ENCODE assay signal across 11 cellular contexts in genomic region chr15:40325188-40325587, GRCh38. TPM values are rescaled to one million over a fixed set of nuclear protein-coding genes. Genes with fewer than 3 reads are reported as not detected.
DNase-seq lines count a peak whose midpoint lies in the region; ATAC-seq and TF ChIP-seq lines count a peak whose summit lies in the region.
"Had no signal": no experiment of that assay in that cellular context is flagged by ENCODE, and none has a peak within 500 bp of the region (broad histone marks: within the 10 kb centered on the region; RNA-seq: fewer than 3 reads in every experiment).

No MANE protein-coding gene starts in this region.

- H3K4me1 Mint-ChIP-seq in brain: peaks cover 83% of the 10 kb centered on the region

- intact Hi-C loops in left ventricle myocardium inferior (cut with micrococcal nuclease) (no loop called here), Right ventricle myocardium inferior (cut with DNase I) (no loop called here), vagina (cut with DNase I) (no loop called here)

- peaks cover 2% of the 10 kb centered on the region for H3K27me3 Mint-ChIP-seq in brain

- H3K27me3 ChIP-seq in left ventricle myocardium inferior (ENCODE audit: low read depth) (no peaks in the 10 kb centered on the region), mucosa of stomach (ENCODE audit: control insufficient read depth, insufficient read depth, low read length) (no peaks in the 10 kb centered on the region), vagina (no peaks in the 10 kb centered on the region)

- H3K4me1 ChIP-seq in left ventricle myocardium inferior (peaks cover 77% of the 10 kb centered on the region), mucosa of stomach (ENCODE audit: control insufficient read depth, insufficient read depth, low read length) (peaks cover 25% of the 10 kb centered on the region), vagina (peaks cover 37% of the 10 kb centered on the region)

- H3K9me3 ChIP-seq in left ventricle myocardium inferior (replicated peaks) (no peaks in the 10 kb centered on the region), mucosa of stomach (ENCODE audit: control insufficient read depth, low read length) (no peaks in the 10 kb centered on the region), vagina (no peaks in the 10 kb centered on the region)

- DNase-seq in left ventricle myocardium inferior (no peak), Right ventricle myocardium inferior (ENCODE audit: missing footprints) (no peak), vagina (ENCODE audit: extremely low spot score in 2 of 2) (no peak), cerebellum (ENCODE audit: low spot score) (no peak), NCI-H526 (lab: John Stamatoyannopoulos, UW) (no peak)
- DNase-seq: NCI-H2227 treated with DMSO at 0.1 percent for 48 hours had no signal

- H3K36me3 Mint-ChIP-seq in brain: peaks cover 3% of the 10 kb centered on the region

- H3K27ac Mint-ChIP-seq in brain: peak overlapping the region; percentile 69 to 90 (median 82)

- ATAC-seq in Right ventricle myocardium inferior (no peak), GM19452 (IDR thresholded peaks at IDR 0.05; ENCODE audit: unreplicated experiment) (no peak)

- H3K27ac ChIP-seq in left ventricle myocardium inferior (replicated peaks) (peak overlapping the region; percentile 99), vagina (peak overlapping the region; percentile 75)

- no peaks in the 10 kb centered on the region for H3K36me3 ChIP-seq in left ventricle myocardium inferior
- H3K36me3 ChIP-seq in mucosa of stomach (ENCODE audit: control insufficient read depth, insufficient read depth, low read length): no peaks in the 10 kb centered on the region
- no peaks in the 10 kb centered on the region for H3K36me3 ChIP-seq in vagina

- H3K9me3 Mint-ChIP-seq in brain: no peaks in the 10 kb centered on the region

- peak overlapping the region; percentile 48 for H3K9ac ChIP-seq in mucosa of stomach (ENCODE audit: low read length)

- peak overlapping the region; percentile 84 to 91 (median 88) for H3K4me3 Mint-ChIP-seq in brain

- peak overlapping the region; percentile 88 for H3K4me3 ChIP-seq in left ventricle myocardium inferior
- H3K4me3 ChIP-seq in mucosa of stomach (ENCODE audit: low read length): no peak overlapping the region
- H3K4me3 ChIP-seq in vagina: peak overlapping the region; percentile 73 to 85

- TF ChIP-seq POLR2A in vagina (IDR thresholded peaks at IDR 0.05): no peak

- no peak for TF ChIP-seq CTCF in left ventricle myocardium inferior (IDR thresholded peaks at IDR 0.05; ENCODE audit: borderline replicate concordance)
- no peak for TF ChIP-seq CTCF in brain (conservative IDR thresholded peaks at IDR 0.05)
- TF ChIP-seq CTCF in vagina (IDR thresholded peaks at IDR 0.05): no peak

RNA-seq across cellular contexts. Expression of gene INAFM2, which starts 1.7 kb away (rescaled TPM):
- total RNA-seq in left ventricle myocardium inferior (52.7 TPM), Right ventricle myocardium inferior (55.6 TPM), vagina (5.2 TPM), cerebellum (13.2 TPM)
- 9.5 TPM for polyA plus RNA-seq in brain (ENCODE audit: insufficient read depth, low read depth, low replicate concordance)

RNA-seq across cellular contexts. Expression of gene CCDC9B, which starts 15.6 kb away (rescaled TPM):
- 155 TPM for total RNA-seq in left ventricle myocardium inferior
- 162 TPM for total RNA-seq in Right ventricle myocardium inferior
- polyA plus RNA-seq in brain (ENCODE audit: insufficient read depth, low read depth, low replicate concordance): 1.2 TPM
- total RNA-seq in vagina: 16.0 TPM
- total RNA-seq in cerebellum: 0.73 TPM

RNA-seq across cellular contexts. Expression of gene PLCB2, which starts 17.5 kb away (rescaled TPM):
- 8.5 TPM for total RNA-seq in left ventricle myocardium inferior
- total RNA-seq in Right ventricle myocardium inferior: 8.2 TPM
- polyA plus RNA-seq in brain (ENCODE audit: insufficient read depth, low read depth, low replicate concordance): 3.9 TPM
- total RNA-seq in vagina: 14.0 TPM
- 4.4 TPM for total RNA-seq in cerebellum

RNA-seq across cellular contexts. Expression of gene PHGR1, which starts 25.6 kb away (rescaled TPM):
- not detected for total RNA-seq in left ventricle myocardium inferior
- not detected for total RNA-seq in Right ventricle myocardium inferior
- polyA plus RNA-seq in brain (ENCODE audit: insufficient read depth, low read depth, low replicate concordance): not detected
- total RNA-seq in vagina: 9.8 TPM
- total RNA-seq in cerebellum: not detected
- total RNA-seq: Daoy, pulmonary artery endothelial cell had no signal

RNA-seq across cellular contexts. Expression of gene DISP2, which starts 32.8 kb away (rescaled TPM):
- 3.0 TPM for total RNA-seq in left ventricle myocardium inferior
- 3.9 TPM for total RNA-seq in Right ventricle myocardium inferior
- 16.3 TPM for polyA plus RNA-seq in brain (ENCODE audit: insufficient read depth, low read depth, low replicate concordance)
- 0.74 TPM for total RNA-seq in vagina
- 30.9 TPM for total RNA-seq in cerebellum
